In the genomic region with DNA sequence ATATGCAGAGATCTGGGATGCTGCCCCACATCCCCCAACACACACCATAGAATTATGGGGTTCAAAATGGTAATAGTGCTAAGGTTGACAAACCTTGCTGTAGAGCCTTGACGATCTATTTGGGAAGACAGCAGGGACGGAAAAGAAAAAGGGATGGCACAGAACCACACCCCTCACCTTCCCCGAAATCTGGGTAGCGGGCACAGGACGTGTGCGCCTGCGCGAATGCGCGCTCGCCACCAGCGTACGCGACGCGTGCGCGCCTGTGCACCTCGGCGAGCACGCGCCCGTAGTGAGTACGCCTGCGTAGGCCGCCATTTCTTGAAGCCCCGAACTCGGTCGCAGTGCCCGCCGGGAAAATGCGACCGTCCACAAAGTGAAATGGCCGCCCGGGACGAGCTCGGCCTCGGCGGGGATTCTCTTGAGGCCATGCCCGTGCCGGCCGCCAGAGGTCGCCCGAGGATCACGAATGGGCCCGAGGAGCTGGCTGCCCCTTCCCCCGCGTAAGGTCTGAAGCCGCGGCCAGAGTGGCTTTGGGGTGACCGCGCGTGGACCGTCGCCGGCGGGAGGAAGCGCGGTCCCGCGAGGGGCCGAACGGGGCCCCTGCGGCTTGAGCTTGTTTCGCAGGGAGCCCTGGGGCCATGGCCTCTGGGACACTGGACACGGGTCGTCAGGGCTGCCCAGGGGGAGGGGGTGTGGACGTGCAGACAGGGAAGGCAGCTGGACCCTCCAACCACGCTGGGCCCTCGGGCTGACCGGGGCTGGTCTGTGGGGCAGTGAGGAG, we compare ENCODE assay signal across 8 cellular contexts. TPM values are rescaled to one million over a fixed set of nuclear protein-coding genes. Genes with fewer than 3 reads are reported as not detected.
A peak's percentile ranks its signal among the peaks of the same experiment; 100 is the strongest.
DNase-seq lines count a peak whose midpoint lies in the region; ATAC-seq and TF ChIP-seq lines count a peak whose summit lies in the region.

No MANE protein-coding gene starts in this region.

- H3K4me1 Mint-ChIP-seq in activated naive CD8-positive, alpha-beta T cell treated with anti-CD3 and anti-CD28 coated beads for 36 hours: peaks cover 3% of the 10 kb centered on the region
- H3K4me1 Mint-ChIP-seq in glutamatergic neuron (ENCODE audit: low read depth, unreplicated experiment) (no peaks in the 10 kb centered on the region), osteocyte (ENCODE audit: unreplicated experiment) (peaks cover 12% of the 10 kb centered on the region)

- H3K4me3 ChIP-seq in GM12865 (ENCODE audit: low read depth, low read length): peak overlapping the region; percentile 88
- peak overlapping the region; percentile 51 for H3K4me3 ChIP-seq in thymus (ENCODE audit: low read length)

- no peaks in the 10 kb centered on the region for H3K9me3 Mint-ChIP-seq in activated naive CD8-positive, alpha-beta T cell treated with anti-CD3 and anti-CD28 coated beads for 36 hours
- H3K9me3 Mint-ChIP-seq in glutamatergic neuron (ENCODE audit: unreplicated experiment) (no peaks in the 10 kb centered on the region), osteocyte (ENCODE audit: unreplicated experiment) (peaks cover 6% of the 10 kb centered on the region)

- peak; percentile 95 for DNase-seq in GM12865 (ENCODE audit: low read depth)
- DNase-seq in NCI-H1092 (lab: John Stamatoyannopoulos, UW): peak; percentile 95
- peak; percentile 88 for DNase-seq in activated naive CD8-positive, alpha-beta T cell treated with anti-CD3 and anti-CD28 coated beads for 36 hours
- DNase-seq in glutamatergic neuron: peak; percentile 87
- DNase-seq in osteocyte (ENCODE audit: extremely low spot score, unreplicated experiment): peak; percentile 97

- peak; percentile 87 for ATAC-seq in HG02623 (IDR thresholded peaks at IDR 0.05; ENCODE audit: unreplicated experiment)
- ATAC-seq in SK-N-SH treated with all-trans-retinoic acid at 6 μM for 48 hours: peak; percentile 95

- H3K27me3 Mint-ChIP-seq in activated naive CD8-positive, alpha-beta T cell treated with anti-CD3 and anti-CD28 coated beads for 36 hours: no peaks in the 10 kb centered on the region
- H3K27me3 Mint-ChIP-seq in glutamatergic neuron (ENCODE audit: unreplicated experiment) (no peaks in the 10 kb centered on the region), osteocyte (ENCODE audit: unreplicated experiment) (no peaks in the 10 kb centered on the region)

- H3K36me3 ChIP-seq in thymus (ENCODE audit: control insufficient read depth, insufficient read depth): no peaks in the 10 kb centered on the region

- no peaks in the 10 kb centered on the region for H3K36me3 Mint-ChIP-seq in activated naive CD8-positive, alpha-beta T cell treated with anti-CD3 and anti-CD28 coated beads for 36 hours
- H3K36me3 Mint-ChIP-seq in glutamatergic neuron (ENCODE audit: unreplicated experiment) (no peaks in the 10 kb centered on the region), osteocyte (ENCODE audit: unreplicated experiment) (no peaks in the 10 kb centered on the region)

- no peaks in the 10 kb centered on the region for H3K9me3 ChIP-seq in thymus (ENCODE audit: control insufficient read depth)

- TF ChIP-seq CTCF in GM12865 (IDR thresholded peaks at IDR 0.05; ENCODE audit: insufficient read depth, low read depth, low read length, missing control alignments) (peak; percentile 64), glutamatergic neuron (IDR thresholded peaks at IDR 0.05; ENCODE audit: partially characterized antibody, unreplicated experiment) (peak; percentile 85), osteocyte (IDR thresholded peaks at IDR 0.05) (peak; percentile 82)

- no peaks in the 10 kb centered on the region for H3K27me3 ChIP-seq in thymus (ENCODE audit: control insufficient read depth, insufficient read depth)

- peak overlapping the region; percentile 86 for H3K4me3 Mint-ChIP-seq in activated naive CD8-positive, alpha-beta T cell treated with anti-CD3 and anti-CD28 coated beads for 36 hours
- H3K4me3 Mint-ChIP-seq in glutamatergic neuron (ENCODE audit: unreplicated experiment) (peak overlapping the region; percentile 92), osteocyte (ENCODE audit: unreplicated experiment) (peak overlapping the region; percentile 81)

- peak overlapping the region; percentile 67 for H3K27ac Mint-ChIP-seq in activated naive CD8-positive, alpha-beta T cell treated with anti-CD3 and anti-CD28 coated beads for 36 hours
- no peak overlapping the region for H3K27ac Mint-ChIP-seq in glutamatergic neuron (ENCODE audit: unreplicated experiment)
- peak overlapping the region; percentile 79 for H3K27ac Mint-ChIP-seq in osteocyte (ENCODE audit: unreplicated experiment)

- peak overlapping the region; percentile 74 for H3K27ac ChIP-seq in thymus (ENCODE audit: low read depth)

- WGBS in thymus: 0% methylated on average over 71 of the region's 71 CpGs

- peaks cover 4% of the 10 kb centered on the region for H3K4me1 ChIP-seq in thymus (ENCODE audit: control insufficient read depth, insufficient read depth, low read length)

TF ChIP-seq in SK-N-SH treated with all-trans-retinoic acid at 6 μM for 48 hours, 23 proteins besides CTCF, POLR2A, EP300 and RAD21:
- TF ChIP-seq TCF4 (CRISPR knock-in tag; IDR thresholded peaks at IDR 0.05; ENCODE audit: borderline replicate concordance) (no peak), RARB (CRISPR knock-in tag; IDR thresholded peaks at IDR 0.05) (no peak), ZNF70 (CRISPR knock-in tag; IDR thresholded peaks at IDR 0.05) (no peak), ISL1 (CRISPR knock-in tag; IDR thresholded peaks at IDR 0.05) (no peak), GLIS3 (CRISPR knock-in tag; IDR thresholded peaks at IDR 0.05) (no peak), ARNTL (CRISPR knock-in tag; IDR thresholded peaks at IDR 0.05; ENCODE audit: borderline replicate concordance, low read depth) (no peak), ZNF8 (CRISPR knock-in tag; IDR thresholded peaks at IDR 0.05) (no peak), TSHZ2 (CRISPR knock-in tag; IDR thresholded peaks at IDR 0.05) (peak; percentile 48; the same call in 1 of the 2 replicates), ZFP3 (CRISPR knock-in tag; IDR thresholded peaks at IDR 0.05) (peak; percentile 11; the same call in 1 of the 2 replicates), ZNF565 (CRISPR knock-in tag; conservative IDR thresholded peaks at IDR 0.05; ENCODE audit: low read depth) (no peak)
- TF ChIP-seq, protein P1, sequence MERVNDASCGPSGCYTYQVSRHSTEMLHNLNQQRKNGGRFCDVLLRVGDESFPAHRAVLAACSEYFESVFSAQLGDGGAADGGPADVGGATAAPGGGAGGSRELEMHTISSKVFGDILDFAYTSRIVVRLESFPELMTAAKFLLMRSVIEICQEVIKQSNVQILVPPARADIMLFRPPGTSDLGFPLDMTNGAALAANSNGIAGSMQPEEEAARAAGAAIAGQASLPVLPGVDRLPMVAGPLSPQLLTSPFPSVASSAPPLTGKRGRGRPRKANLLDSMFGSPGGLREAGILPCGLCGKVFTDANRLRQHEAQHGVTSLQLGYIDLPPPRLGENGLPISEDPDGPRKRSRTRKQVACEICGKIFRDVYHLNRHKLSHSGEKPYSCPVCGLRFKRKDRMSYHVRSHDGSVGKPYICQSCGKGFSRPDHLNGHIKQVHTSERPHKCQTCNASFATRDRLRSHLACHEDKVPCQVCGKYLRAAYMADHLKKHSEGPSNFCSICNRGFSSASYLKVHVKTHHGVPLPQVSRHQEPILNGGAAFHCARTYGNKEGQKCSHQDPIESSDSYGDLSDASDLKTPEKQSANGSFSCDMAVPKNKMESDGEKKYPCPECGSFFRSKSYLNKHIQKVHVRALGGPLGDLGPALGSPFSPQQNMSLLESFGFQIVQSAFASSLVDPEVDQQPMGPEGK (CRISPR knock-in tag; IDR thresholded peaks at IDR 0.05; ENCODE audit: borderline replicate concordance): no peak

RNA-seq across cellular contexts. Expression of gene ZNF185, which starts 43.7 kb away (rescaled TPM):
- total RNA-seq in activated naive CD8-positive, alpha-beta T cell treated with anti-CD3 and anti-CD28 coated beads for 36 hours: 1 to 10 TPM; 1.3 to 1.5 TPM
- 1.1 TPM for total RNA-seq in glutamatergic neuron (ENCODE audit: unreplicated experiment)
- total RNA-seq in osteocyte: 8.0 TPM in 2 replicates
- polyA plus RNA-seq in thymus: 5.9 TPM

RNA-seq across cellular contexts. Expression of gene PNMA5, which starts 52.4 kb away (rescaled TPM):
- total RNA-seq in activated naive CD8-positive, alpha-beta T cell treated with anti-CD3 and anti-CD28 coated beads for 36 hours: not detected
- total RNA-seq in glutamatergic neuron (ENCODE audit: unreplicated experiment): not detected
- not detected in 2 replicates for total RNA-seq in osteocyte
- 0.25 TPM for polyA plus RNA-seq in thymus

Comparison
In these comparisons a context has a peak if more than half of its experiments do, and no peak if none do; other contexts are left out.
1. Peak in every context shown above with its lines: DNase-seq, ATAC-seq, H3K4me3 ChIP-seq and H3K27ac ChIP-seq.